9 cellular contexts compared by ENCODE assay signal in the genomic region with DNA sequence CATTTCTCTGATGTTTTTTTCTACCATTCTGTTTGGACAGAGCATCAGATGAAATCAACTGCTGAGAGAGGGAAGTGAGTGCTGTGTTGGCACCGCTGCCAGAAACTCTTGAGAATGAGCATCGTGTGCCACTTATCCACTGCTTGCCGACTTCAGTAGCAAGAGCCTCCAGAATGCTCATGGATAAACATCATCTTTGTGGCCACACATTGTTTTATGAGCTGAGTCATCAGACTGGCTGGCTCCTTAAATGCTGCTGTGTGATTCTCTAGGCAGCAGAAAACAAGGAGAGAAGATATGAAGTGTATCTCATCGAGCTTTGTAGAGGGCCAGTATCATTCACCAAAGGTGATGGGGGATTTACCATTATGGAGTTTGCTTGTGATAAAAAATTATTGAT. TPM values are rescaled to one million over a fixed set of nuclear protein-coding genes. Genes with fewer than 3 reads are reported as not detected.
A peak's percentile ranks its signal among the peaks of the same experiment; 100 is the strongest.
DNase-seq lines count a peak whose midpoint lies in the region; ATAC-seq and TF ChIP-seq lines count a peak whose summit lies in the region.
"Had no signal": no experiment of that assay in that cellular context is flagged by ENCODE, and none has a peak within 500 bp of the region (broad histone marks: within the 10 kb centered on the region; RNA-seq: fewer than 3 reads in every experiment).

No MANE protein-coding gene starts in this region.

- H3K4me1 Mint-ChIP-seq in progenitor cell of endocrine pancreas (ENCODE audit: low read depth) (peaks cover 7% of the 10 kb centered on the region), neural progenitor cell (peaks cover 18% of the 10 kb centered on the region)

- no peaks in the 10 kb centered on the region for H4K20me1 ChIP-seq in neural progenitor cell (ENCODE audit: low read depth)

- TF ChIP-seq EP300 in suprapubic skin (IDR thresholded peaks at IDR 0.05) = no peak

- no peak overlapping the region for H3K4me2 ChIP-seq in neural progenitor cell
- H3K4me2 ChIP-seq: KMS-11 had no signal

- peaks cover 10% of the 10 kb centered on the region for H3K79me2 ChIP-seq in neural progenitor cell (ENCODE audit: low read depth)

- H3K9me3 Mint-ChIP-seq in progenitor cell of endocrine pancreas (ENCODE audit: low read depth) (no peaks in the 10 kb centered on the region), neural progenitor cell (no peaks in the 10 kb centered on the region)

- DNase-seq in DMS153 treated with DMSO at 0.1 percent for 48 hours (lab: John Stamatoyannopoulos, UW; ENCODE audit: unreplicated experiment) = peak; percentile 28
- DNase-seq in NCI-H1092 (lab: John Stamatoyannopoulos, UW) = peak; percentile 66
- peak; percentile 35 for DNase-seq in amniotic stem cell (lab: John Stamatoyannopoulos, UW)
- no peak for DNase-seq in lower lobe of right lung
- DNase-seq in left lobe of liver (ENCODE audit: low spot score) = no peak
- no peak for DNase-seq in progenitor cell of endocrine pancreas (ENCODE audit: low spot score, unreplicated experiment)
- no peak for DNase-seq in neural progenitor cell (ENCODE audit: low spot score)
- DNase-seq in suprapubic skin (ENCODE audit: low spot score in 2 of 2) = no peak

- 66% methylated on average over 4 of the region's 4 CpGs for whole genome bisulfite sequencing in suprapubic skin

- H3K4me1 ChIP-seq in lower lobe of right lung = peaks cover 4% of the 10 kb centered on the region
- peaks cover 13% of the 10 kb centered on the region for H3K4me1 ChIP-seq in neural progenitor cell
- peaks cover 8% of the 10 kb centered on the region for H3K4me1 ChIP-seq in suprapubic skin

- peaks cover 57% of the 10 kb centered on the region for H3K27me3 Mint-ChIP-seq in progenitor cell of endocrine pancreas
- peaks cover 24% of the 10 kb centered on the region for H3K27me3 Mint-ChIP-seq in neural progenitor cell (ENCODE audit: insufficient read depth, low read depth)

- TF ChIP-seq CTCF in lower lobe of right lung (IDR thresholded peaks at IDR 0.05) (no peak), progenitor cell of endocrine pancreas (IDR thresholded peaks at IDR 0.05; ENCODE audit: unreplicated experiment) (no peak), neural progenitor cell (IDR thresholded peaks at IDR 0.05) (no peak), suprapubic skin (IDR thresholded peaks at IDR 0.05) (no peak)

- no peak overlapping the region for H3K9ac ChIP-seq in neural progenitor cell
- H3K9ac ChIP-seq: KMS-11 had no signal

- H3K4me3 ChIP-seq in lower lobe of right lung = no peak overlapping the region
- H3K4me3 ChIP-seq in neural progenitor cell = no peak overlapping the region
- no peak overlapping the region for H3K4me3 ChIP-seq in suprapubic skin

- H3K27me3 ChIP-seq in lower lobe of right lung (ENCODE audit: low read depth) (peaks cover 21% of the 10 kb centered on the region), neural progenitor cell (peaks cover 27% of the 10 kb centered on the region), suprapubic skin (peaks cover 10% of the 10 kb centered on the region)

- TF ChIP-seq POLR2A in suprapubic skin (IDR thresholded peaks at IDR 0.05) = no peak

- H3K9me3 ChIP-seq in lower lobe of right lung (no peaks in the 10 kb centered on the region), neural progenitor cell (ENCODE audit: low read depth) (no peaks in the 10 kb centered on the region), suprapubic skin (no peaks in the 10 kb centered on the region)

- H2AFZ ChIP-seq in neural progenitor cell (replicated peaks) = no peak overlapping the region

- H3K27ac Mint-ChIP-seq in progenitor cell of endocrine pancreas (no peak overlapping the region), neural progenitor cell (no peak overlapping the region)

- H3K27ac ChIP-seq in lower lobe of right lung (no peak overlapping the region), neural progenitor cell (no peak overlapping the region), suprapubic skin (no peak overlapping the region)
- H3K27ac ChIP-seq: KMS-11 had no signal

- ATAC-seq in lower lobe of right lung (peak; percentile 31 to 64), left lobe of liver (no peak)

- intact Hi-C loops in lower lobe of right lung (cut with DNase I) = no loop called here

- no peaks in the 10 kb centered on the region for H3K36me3 ChIP-seq in lower lobe of right lung
- no peaks in the 10 kb centered on the region for H3K36me3 ChIP-seq in neural progenitor cell
- H3K36me3 ChIP-seq in suprapubic skin = no peaks in the 10 kb centered on the region

- no peak overlapping the region for H3K4me3 Mint-ChIP-seq in progenitor cell of endocrine pancreas (ENCODE audit: low read depth)
- H3K4me3 Mint-ChIP-seq in neural progenitor cell = no peak overlapping the region

- H3F3A ChIP-seq in neural progenitor cell (ENCODE audit: low read depth) = peaks cover 19% of the 10 kb centered on the region

- H3K36me3 Mint-ChIP-seq in progenitor cell of endocrine pancreas (ENCODE audit: insufficient read depth) = no peaks in the 10 kb centered on the region
- H3K36me3 Mint-ChIP-seq in neural progenitor cell = peaks cover 2% of the 10 kb centered on the region

RNA-seq across cellular contexts. Expression of gene DOCK3, which starts 3.4 kb away (rescaled TPM):
- total RNA-seq in lower lobe of right lung (1.5 TPM), left lobe of liver (not detected), progenitor cell of endocrine pancreas (10.0 and 10.6 TPM in 2 replicates), neural progenitor cell (ENCODE audit: low replicate concordance) (10.7 and 11.1 TPM in 2 replicates), suprapubic skin (1 to 10 TPM; 2.1 to 8.6 (median 2.9) TPM)

RNA-seq across cellular contexts. Expression of gene MAPKAPK3, which starts 54.4 kb away (rescaled TPM):
- total RNA-seq in lower lobe of right lung (68.6 TPM), left lobe of liver (16.1 TPM), progenitor cell of endocrine pancreas (40.8 and 42.6 TPM in 2 replicates), neural progenitor cell (ENCODE audit: low replicate concordance) (47.7 and 77.5 TPM in 2 replicates), suprapubic skin (100 to 1,000 TPM in 2 of 4 donors, 10 to 100 TPM in 2; 71.5 to 120 (median 99.4) TPM)

RNA-seq across cellular contexts. Expression of gene CISH, which starts 59.8 kb away (rescaled TPM):
- total RNA-seq in lower lobe of right lung = 48.8 TPM
- 8.5 TPM for total RNA-seq in left lobe of liver
- total RNA-seq in progenitor cell of endocrine pancreas = 4.9 and 5.2 TPM in 2 replicates
- total RNA-seq in neural progenitor cell (ENCODE audit: low replicate concordance) = 0.32 and 0.90 TPM in 2 replicates
- total RNA-seq in suprapubic skin = 10 to 100 TPM; 12.8 to 20.5 (median 14.7) TPM

Comparison
In these comparisons a context has a peak if more than half of its experiments do, and no peak if none do; other contexts are left out.
1. DNase-seq: peak in DMS153 treated with DMSO at 0.1 percent for 48 hours (single experiment), NCI-H1092 (single experiment) and amniotic stem cell (single experiment); none in lower lobe of right lung (single experiment), left lobe of liver (single experiment), progenitor cell of endocrine pancreas (single experiment), neural progenitor cell (single experiment) and suprapubic skin (0 of 2).